ENCODE assay signal across 8 cellular contexts in genomic region chr11:62678433-62678769, GRCh38. TPM values are rescaled to one million over a fixed set of nuclear protein-coding genes. Genes with fewer than 3 reads are reported as not detected.
A peak's percentile ranks its signal among the peaks of the same experiment; 100 is the strongest.
DNase-seq lines count a peak whose midpoint lies in the region; ATAC-seq and TF ChIP-seq lines count a peak whose summit lies in the region.

No MANE protein-coding gene starts in this region.

- intact Hi-C loops in CD4-positive, alpha-beta T cell (cut with DNase I, micrococcal nuclease): no loop called here

- WGBS in ectodermal cell, 2 experiments: 7 to 10% methylated on average over 16 of the region's 16 CpGs

- H3K27ac Mint-ChIP-seq in CD4-positive, alpha-beta T cell: peak overlapping the region; percentile 87
- H3K27ac Mint-ChIP-seq in neural crest cell (ENCODE audit: unreplicated experiment): peak overlapping the region; percentile 90

- no peak overlapping the region for H2AFZ ChIP-seq in Loucy (ENCODE audit: low read length)

- peaks cover 38% of the 10 kb centered on the region for H3K36me3 Mint-ChIP-seq in CD4-positive, alpha-beta T cell (ENCODE audit: low read depth)
- peaks cover 5% of the 10 kb centered on the region for H3K36me3 Mint-ChIP-seq in neural crest cell (ENCODE audit: low read depth)

- H3K9me2 ChIP-seq in Loucy (replicated peaks; ENCODE audit: low read depth, low read length): no peaks in the 10 kb centered on the region

- H3K36me3 ChIP-seq in Loucy (ENCODE audit: insufficient read depth, low read length) (no peaks in the 10 kb centered on the region; the same call in 1 of the 2 replicates), ectodermal cell (ENCODE audit: control insufficient read depth, insufficient read depth, low read length) (peaks cover 12% of the 10 kb centered on the region)

- peaks cover 22% of the 10 kb centered on the region for H4K20me1 ChIP-seq in Loucy (ENCODE audit: insufficient read depth, low read length, poor library complexity, severe bottlenecking)

- no peak for ATAC-seq in CD4-positive, alpha-beta T cell (ENCODE audit: poor library complexity)

- peak overlapping the region; percentile 90 for H3K9ac ChIP-seq in Loucy (ENCODE audit: low read depth, low read length, poor library complexity, severe bottlenecking)

- no peaks in the 10 kb centered on the region for H3K27me3 Mint-ChIP-seq in CD4-positive, alpha-beta T cell
- no peaks in the 10 kb centered on the region for H3K27me3 Mint-ChIP-seq in neural crest cell (ENCODE audit: low read depth)

- peak overlapping the region; percentile 85 for H3K4me2 ChIP-seq in Loucy (ENCODE audit: low read depth, low read length, poor library complexity, severe bottlenecking)

- TF ChIP-seq CTCF in CD4-positive, alpha-beta T cell (IDR thresholded peaks at IDR 0.05): no peak
- TF ChIP-seq CTCF in Loucy (conservative IDR thresholded peaks at IDR 0.05; ENCODE audit: low read length): no peak
- TF ChIP-seq CTCF in neural crest cell (conservative IDR thresholded peaks at IDR 0.05): no peak

- H3K27ac ChIP-seq in CD4-positive, alpha-beta T cell (ENCODE audit: low read depth, low read length): peak overlapping the region; percentile 97
- peak overlapping the region; percentile 50 for H3K27ac ChIP-seq in ectodermal cell (ENCODE audit: insufficient read depth, low read depth, low read length, poor library complexity, severe bottlenecking)

- H3K4me3 ChIP-seq in Loucy (ENCODE audit: low read length, poor library complexity, severe bottlenecking) (peak overlapping the region; percentile 91), ectodermal cell (ENCODE audit: insufficient read depth, low read depth, low read length) (peak overlapping the region; percentile 99)

- no peaks in the 10 kb centered on the region for H3K27me3 ChIP-seq in CD4-positive, alpha-beta T cell (ENCODE audit: control insufficient read depth, insufficient read depth, low read length)
- H3K27me3 ChIP-seq in Loucy (ENCODE audit: insufficient read depth, low read length, poor library complexity, severe bottlenecking): no peaks in the 10 kb centered on the region
- no peaks in the 10 kb centered on the region for H3K27me3 ChIP-seq in ectodermal cell (ENCODE audit: control insufficient read depth, insufficient read depth, low read length, poor library complexity, severe bottlenecking)

- H3K4me1 ChIP-seq in Loucy (ENCODE audit: insufficient read depth, low read length, poor library complexity, severe bottlenecking) (peaks cover 18% of the 10 kb centered on the region), ectodermal cell (ENCODE audit: control insufficient read depth, insufficient read depth, low read length) (peaks cover 11% of the 10 kb centered on the region)

- CTCF ChIA-PET in CD4-positive, alpha-beta T cell (lab: Charles Lee): no interaction called here

- POLR2A ChIA-PET in CD4-positive, alpha-beta T cell (lab: Charles Lee): interaction anchor here (0.6 to 3.8 kb wide), 7 partner anchors 13 to 163 kb away, joined by 3 to 43 read pairs (median 5); partner anchors contain the start of genes C11orf98, CSKMT, EEF1G and INTS5

- peaks cover 45% of the 10 kb centered on the region for H3K79me2 ChIP-seq in Loucy (ENCODE audit: insufficient read depth, low read length)

- no peaks in the 10 kb centered on the region for H3F3A ChIP-seq in Loucy (ENCODE audit: low read depth)

- peak overlapping the region; percentile 91 for H3K4me3 Mint-ChIP-seq in CD4-positive, alpha-beta T cell
- H3K4me3 Mint-ChIP-seq in neural crest cell: peak overlapping the region; percentile 92

- H3K4me1 Mint-ChIP-seq in CD4-positive, alpha-beta T cell (ENCODE audit: low read depth): peaks cover 46% of the 10 kb centered on the region
- peaks cover 32% of the 10 kb centered on the region for H3K4me1 Mint-ChIP-seq in neural crest cell

- DNase-seq in CD4-positive, alpha-beta T cell: no peak
- DNase-seq in neural crest cell (ENCODE audit: low read depth, low spot score) (no peak), SKM-1 treated with dmso at 0.1 percent for 144 hours (lab: John Stamatoyannopoulos, UW; ENCODE audit: unreplicated experiment) (no peak), AML-193 (lab: John Stamatoyannopoulos, UW) (no peak)
- DNase-seq in activated CD8-positive, alpha-beta memory T cell treated with anti-CD3 and anti-CD28 coated beads, Interleukin-2, amount 50 U/mL, for 4 hours: no peak
- DNase-seq in central memory CD4-positive, alpha-beta T cell: no peak

- no peaks in the 10 kb centered on the region for H3K9me3 ChIP-seq in CD4-positive, alpha-beta T cell (ENCODE audit: control insufficient read depth, low read length)
- H3K9me3 ChIP-seq in Loucy (ENCODE audit: insufficient read depth, low read depth, low read length) (no peaks in the 10 kb centered on the region), ectodermal cell (ENCODE audit: control insufficient read depth, low read length) (no peaks in the 10 kb centered on the region)

- no peaks in the 10 kb centered on the region for H3K9me3 Mint-ChIP-seq in CD4-positive, alpha-beta T cell
- H3K9me3 Mint-ChIP-seq in neural crest cell: no peaks in the 10 kb centered on the region

RNA-seq across cellular contexts. Expression of gene UBXN1, which starts 0.5 kb away (rescaled TPM):
- total RNA-seq in CD4-positive, alpha-beta T cell: 100 to 1,000 TPM; 196 to 222 TPM
- 122 TPM for polyA plus RNA-seq in ectodermal cell (2013, experiment 1 of 4)
- 127 TPM for polyA plus RNA-seq in ectodermal cell (2013, experiment 2 of 4)
- 107 TPM for polyA plus RNA-seq in ectodermal cell (2013, experiment 3 of 4)
- polyA plus RNA-seq in ectodermal cell (2013, experiment 4 of 4): 120 TPM
- total RNA-seq in neural crest cell: 103 and 113 TPM in 2 replicates

RNA-seq across cellular contexts. Expression of gene LBHD1, which starts 6.3 kb away (rescaled TPM):
- 10 to 100 TPM; 10.4 to 10.5 TPM for total RNA-seq in CD4-positive, alpha-beta T cell
- polyA plus RNA-seq in ectodermal cell (2013, experiment 1 of 4): 2.6 TPM
- 4.5 TPM for polyA plus RNA-seq in ectodermal cell (2013, experiment 2 of 4)
- polyA plus RNA-seq in ectodermal cell (2013, experiment 3 of 4): 2.4 TPM
- 4.3 TPM for polyA plus RNA-seq in ectodermal cell (2013, experiment 4 of 4)
- total RNA-seq in neural crest cell: 7.0 and 7.8 TPM in 2 replicates

RNA-seq across cellular contexts. Expression of gene UQCC3, which starts 6.9 kb away (rescaled TPM):
- total RNA-seq in CD4-positive, alpha-beta T cell: 1 to 10 TPM; 1.5 to 2.3 TPM
- polyA plus RNA-seq in ectodermal cell (2013, experiment 1 of 4): 11.2 TPM
- 11.0 TPM for polyA plus RNA-seq in ectodermal cell (2013, experiment 2 of 4)
- polyA plus RNA-seq in ectodermal cell (2013, experiment 3 of 4): 11.9 TPM
- polyA plus RNA-seq in ectodermal cell (2013, experiment 4 of 4): 11.4 TPM
- 15.0 and 15.6 TPM in 2 replicates for total RNA-seq in neural crest cell

RNA-seq across cellular contexts. Expression of gene LRRN4CL, which starts 10.9 kb away (rescaled TPM):
- not detected for total RNA-seq in CD4-positive, alpha-beta T cell
- not detected for polyA plus RNA-seq in ectodermal cell (2013, experiment 1 of 4)
- polyA plus RNA-seq in ectodermal cell (2013, experiment 2 of 4): 0.14 TPM
- 0.16 TPM for polyA plus RNA-seq in ectodermal cell (2013, experiment 3 of 4)
- 0.12 TPM for polyA plus RNA-seq in ectodermal cell (2013, experiment 4 of 4)
- 1.6 and 1.8 TPM in 2 replicates for total RNA-seq in neural crest cell

RNA-seq across cellular contexts. Expression of gene CSKMT, which starts 13.3 kb away (rescaled TPM):
- 10 to 100 TPM; 17.8 to 18.8 TPM for total RNA-seq in CD4-positive, alpha-beta T cell
- 50.4 TPM for polyA plus RNA-seq in ectodermal cell (2013, experiment 1 of 4)
- 51.7 TPM for polyA plus RNA-seq in ectodermal cell (2013, experiment 2 of 4)
- polyA plus RNA-seq in ectodermal cell (2013, experiment 3 of 4): 181 TPM
- 111 TPM for polyA plus RNA-seq in ectodermal cell (2013, experiment 4 of 4)
- 57.0 and 60.0 TPM in 2 replicates for total RNA-seq in neural crest cell
